1 cellular context compared by ENCODE assay signal in the genomic region with DNA sequence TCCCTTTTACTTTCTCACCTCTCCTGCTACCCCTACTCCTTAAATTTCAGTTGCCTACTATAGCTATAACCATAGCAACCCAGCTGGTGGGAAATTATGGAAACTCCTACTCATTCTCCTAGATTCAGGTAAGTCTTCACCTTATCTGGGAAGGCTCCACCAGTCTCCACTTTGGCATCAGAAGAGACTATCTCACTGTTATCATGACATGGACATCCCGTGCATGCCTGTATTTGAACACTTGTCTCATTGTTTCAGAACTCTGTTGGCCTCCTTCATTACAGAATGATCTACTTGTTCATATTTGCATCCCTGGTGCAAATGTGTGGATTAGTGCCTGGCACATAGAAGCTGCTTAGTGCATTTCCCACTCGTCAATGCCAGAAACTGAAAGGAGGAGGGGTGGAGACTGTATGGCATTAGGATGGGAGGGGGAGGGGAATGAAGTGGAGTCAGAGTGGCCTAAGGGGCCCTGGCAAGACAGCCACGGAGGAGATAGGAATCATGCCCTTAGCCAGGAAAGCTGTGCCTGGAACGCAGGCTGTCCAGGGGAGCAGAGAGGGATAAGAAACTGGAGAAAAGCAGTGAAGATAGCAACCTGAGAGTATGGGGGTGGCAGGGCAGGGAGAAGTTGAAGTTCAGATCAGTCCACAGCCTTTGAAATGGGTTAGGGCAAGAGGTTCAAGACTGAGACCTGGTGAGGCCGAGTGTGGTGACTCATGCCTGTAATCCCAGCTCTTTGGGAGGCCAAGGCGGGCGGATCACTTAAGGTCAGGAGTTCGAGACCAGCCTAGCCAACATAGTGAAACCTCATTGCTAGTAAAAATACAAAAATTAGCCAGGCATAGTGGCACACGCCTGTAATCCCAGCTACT.
TF ChIP-seq lines count a peak whose summit lies in the region.

No MANE protein-coding gene starts in this region.

TF ChIP-seq in GM12878, 131 proteins besides CTCF, POLR2A, EP300 and RAD21 (continued from another document):
- TF ChIP-seq, protein P1, sequence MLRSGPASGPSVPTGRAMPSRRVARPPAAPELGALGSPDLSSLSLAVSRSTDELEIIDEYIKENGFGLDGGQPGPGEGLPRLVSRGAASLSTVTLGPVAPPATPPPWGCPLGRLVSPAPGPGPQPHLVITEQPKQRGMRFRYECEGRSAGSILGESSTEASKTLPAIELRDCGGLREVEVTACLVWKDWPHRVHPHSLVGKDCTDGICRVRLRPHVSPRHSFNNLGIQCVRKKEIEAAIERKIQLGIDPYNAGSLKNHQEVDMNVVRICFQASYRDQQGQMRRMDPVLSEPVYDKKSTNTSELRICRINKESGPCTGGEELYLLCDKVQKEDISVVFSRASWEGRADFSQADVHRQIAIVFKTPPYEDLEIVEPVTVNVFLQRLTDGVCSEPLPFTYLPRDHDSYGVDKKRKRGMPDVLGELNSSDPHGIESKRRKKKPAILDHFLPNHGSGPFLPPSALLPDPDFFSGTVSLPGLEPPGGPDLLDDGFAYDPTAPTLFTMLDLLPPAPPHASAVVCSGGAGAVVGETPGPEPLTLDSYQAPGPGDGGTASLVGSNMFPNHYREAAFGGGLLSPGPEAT (IDR thresholded peaks at IDR 0.05; ENCODE audit: low read depth): no peak
